Comparison of ENCODE assay signal across 10 cellular contexts in genomic region chr13:110305544-110305943, GRCh38. TPM values are rescaled to one million over a fixed set of nuclear protein-coding genes. Genes with fewer than 3 reads are reported as not detected.
DNase-seq lines count a peak whose midpoint lies in the region; ATAC-seq and TF ChIP-seq lines count a peak whose summit lies in the region.
"Had no signal": no experiment of that assay in that cellular context is flagged by ENCODE, and none has a peak within 500 bp of the region (broad histone marks: within the 10 kb centered on the region; RNA-seq: fewer than 3 reads in every experiment).

No MANE protein-coding gene starts in this region.

- H3K27ac Mint-ChIP-seq in endodermal cell: no peak overlapping the region
- H3K27ac Mint-ChIP-seq in activated CD4-positive, alpha-beta T cell treated with anti-CD3 and anti-CD28 coated beads for 36 hours: no peak overlapping the region

- H3K27me3 Mint-ChIP-seq in endodermal cell (ENCODE audit: insufficient read depth): peaks cover 4% of the 10 kb centered on the region
- H3K27me3 Mint-ChIP-seq in activated CD4-positive, alpha-beta T cell treated with anti-CD3 and anti-CD28 coated beads for 36 hours: peaks cover 67% of the 10 kb centered on the region

- POLR2A ChIA-PET in RWPE1 (lab: Yijun Ruan, JAX; ENCODE audit: low non-redundant PET): no interaction called here
- POLR2A ChIA-PET in activated CD4-positive, alpha-beta T cell treated with anti-CD3 and anti-CD28 coated beads for 36 hours (lab: Charles Lee): no interaction called here

- H3K4me3 Mint-ChIP-seq in endodermal cell: peak overlapping the region; percentile 93
- no peak overlapping the region for H3K4me3 Mint-ChIP-seq in activated CD4-positive, alpha-beta T cell treated with anti-CD3 and anti-CD28 coated beads for 36 hours
- H3K4me3 Mint-ChIP-seq: central memory CD8-positive, alpha-beta T cell had no signal

- H3K4me1 ChIP-seq in endodermal cell (ENCODE audit: control insufficient read depth, insufficient read depth, low read length) (peaks cover 33% of the 10 kb centered on the region), muscle layer of colon (ENCODE audit: insufficient read depth, low read length) (peaks cover 55% of the 10 kb centered on the region), tibial artery (peaks cover 0 to 63% (median 41%) of the 10 kb centered on the region in 4 donors)

- H3K27me3 ChIP-seq in endodermal cell (ENCODE audit: control insufficient read depth, insufficient read depth, low read length, poor library complexity, severe bottlenecking): no peaks in the 10 kb centered on the region
- H3K27me3 ChIP-seq in muscle layer of colon (ENCODE audit: control insufficient read depth in 1 of 2, insufficient read depth in 2 of 2, low read length in 2 of 2): no peaks in the 10 kb centered on the region
- H3K27me3 ChIP-seq in tibial artery: no peaks in the 10 kb centered on the region

- ATAC-seq in HG02623 (IDR thresholded peaks at IDR 0.05; ENCODE audit: unreplicated experiment) (no peak), esophagus mucosa (no peak)
- no peak for ATAC-seq in activated CD4-positive, alpha-beta T cell treated with anti-CD3 and anti-CD28 coated beads for 36 hours

- peaks cover 49% of the 10 kb centered on the region for H3K36me3 ChIP-seq in endodermal cell (ENCODE audit: control insufficient read depth, insufficient read depth, low read length)
- peaks cover 6% of the 10 kb centered on the region for H3K36me3 ChIP-seq in muscle layer of colon (ENCODE audit: insufficient read depth, low read length)
- H3K36me3 ChIP-seq in tibial artery: peaks cover 0 to 10% (median 0%) of the 10 kb centered on the region in 3 donors

- intact Hi-C loops in tibial artery (cut with DNase I; ENCODE audit: low total_unique reads): loop anchor here (10.0 kb wide), 1 partner anchor 81 kb away; no protein-coding TSS in a partner anchor
- intact Hi-C loops in activated CD4-positive, alpha-beta T cell treated with anti-CD3 and anti-CD28 coated beads for 36 hours (cut with DNase I, micrococcal nuclease): loop anchor here in 1 of 2 experiments (5.0 kb wide), 1 partner anchor 117 kb away; no protein-coding TSS in a partner anchor

- DNase-seq in RWPE1 (ENCODE audit: low spot score) (no peak), endodermal cell (no peak), tibial artery (no peak), NK-92 (lab: John Stamatoyannopoulos, UW; ENCODE audit: unreplicated experiment) (no peak)
- DNase-seq in activated CD4-positive, alpha-beta T cell treated with anti-CD3 and anti-CD28 coated beads for 36 hours: no peak
- DNase-seq: activated T-cell treated with anti-CD3 and anti-CD28 coated beads, Interleukin-2, amount 50 U/mL, for 1 hour had no signal

- H3K4me1 Mint-ChIP-seq in endodermal cell: peaks cover 65% of the 10 kb centered on the region
- peaks cover 14% of the 10 kb centered on the region for H3K4me1 Mint-ChIP-seq in activated CD4-positive, alpha-beta T cell treated with anti-CD3 and anti-CD28 coated beads for 36 hours

- H3K4me3 ChIP-seq in endodermal cell (ENCODE audit: low read length) (peak overlapping the region; percentile 92), muscle layer of colon (ENCODE audit: low read depth in 1 of 2, low read length in 2 of 2) (peak overlapping the region; percentile 79 to 81), tibial artery (peak overlapping the region; percentile 79 to 97)

- CTCF ChIA-PET in RWPE1 (lab: Yijun Ruan, JAX): interaction anchor here (1.3 kb wide), 1 partner anchor 58 kb away, joined by 3 read pairs; no protein-coding TSS in a partner anchor
- CTCF ChIA-PET in activated CD4-positive, alpha-beta T cell treated with anti-CD3 and anti-CD28 coated beads for 36 hours (lab: Charles Lee): no interaction called here

- TF ChIP-seq CTCF in RWPE1 (conservative IDR thresholded peaks at IDR 0.05; ENCODE audit: low read depth) (no peak), endodermal cell (conservative IDR thresholded peaks at IDR 0.05) (no peak), tibial artery (IDR thresholded peaks at IDR 0.05) (no peak)

- H3K27ac ChIP-seq in RWPE1: peak overlapping the region; percentile 82
- no peak overlapping the region for H3K27ac ChIP-seq in endodermal cell (ENCODE audit: low read depth, low read length)
- H3K27ac ChIP-seq in muscle layer of colon (ENCODE audit: low read depth, low read length): peak overlapping the region; percentile 96
- peak overlapping the region; percentile 96 to 99 for H3K27ac ChIP-seq in tibial artery

- peak overlapping the region; percentile 82 for H3K9ac ChIP-seq in endodermal cell (ENCODE audit: extremely low read depth, low read length, poor library complexity, severe bottlenecking)
- peak overlapping the region; percentile 77 for H3K9ac ChIP-seq in muscle layer of colon (ENCODE audit: low read length)

- no peaks in the 10 kb centered on the region for H3K9me3 ChIP-seq in endodermal cell (ENCODE audit: control insufficient read depth, low read length)
- no peaks in the 10 kb centered on the region for H3K9me3 ChIP-seq in muscle layer of colon (ENCODE audit: low read length)
- H3K9me3 ChIP-seq in tibial artery: no peaks in the 10 kb centered on the region

- 44 to 100% methylated on average over 1 to 2 of the region's 2 CpGs for WGBS in endodermal cell (ENCODE audit: insufficient coverage in 1 of 2, insufficient read length in 1 of 2), 2 experiments

- peaks cover 56% of the 10 kb centered on the region for H3K36me3 Mint-ChIP-seq in endodermal cell (ENCODE audit: low read depth)
- H3K36me3 Mint-ChIP-seq in activated CD4-positive, alpha-beta T cell treated with anti-CD3 and anti-CD28 coated beads for 36 hours (ENCODE audit: low read depth): no peaks in the 10 kb centered on the region

- H3K9me3 Mint-ChIP-seq in endodermal cell: no peaks in the 10 kb centered on the region
- H3K9me3 Mint-ChIP-seq in activated CD4-positive, alpha-beta T cell treated with anti-CD3 and anti-CD28 coated beads for 36 hours (ENCODE audit: low read depth): no peaks in the 10 kb centered on the region
- H3K9me3 Mint-ChIP-seq: central memory CD8-positive, alpha-beta T cell had no signal

RNA-seq across cellular contexts. Expression of gene COL4A1, which starts 1.4 kb away (rescaled TPM):
- 100 to 1,000 TPM; 702 to 764 TPM for total RNA-seq in endodermal cell
- polyA plus RNA-seq in endodermal cell (2013, experiment 1 of 2): 174 TPM
- polyA plus RNA-seq in endodermal cell (2013, experiment 2 of 2): 194 TPM
- total RNA-seq in esophagus mucosa: 27.5 TPM
- under 1 TPM in 1 of 2 experiments, not detected in 1; 0.14 TPM for total RNA-seq in activated CD4-positive, alpha-beta T cell treated with anti-CD3 and anti-CD28 coated beads for 36 hours

RNA-seq across cellular contexts. Expression of gene COL4A2, which starts 1.5 kb away (rescaled TPM):
- total RNA-seq in endodermal cell: 100 to 1,000 TPM; 388 to 398 TPM
- polyA plus RNA-seq in endodermal cell (2013, experiment 1 of 2): 216 TPM
- polyA plus RNA-seq in endodermal cell (2013, experiment 2 of 2): 219 TPM
- total RNA-seq in esophagus mucosa: 30.8 TPM
- not detected for total RNA-seq in activated CD4-positive, alpha-beta T cell treated with anti-CD3 and anti-CD28 coated beads for 36 hours

Comparison
In these comparisons a context has a peak if more than half of its experiments do, and no peak if none do; other contexts are left out.
1. RNA of gene COL4A1, which starts 1.4 kb away (total RNA-seq): 702 to 764 TPM in endodermal cell and 27.5 TPM in esophagus mucosa (single experiment); 0.14 TPM in activated CD4-positive, alpha-beta T cell treated with anti-CD3 and anti-CD28 coated beads for 36 hours; every median in the first group is over 10 times any median in the second.
2. RNA of gene COL4A2, which starts 1.5 kb away (total RNA-seq): 388 to 398 TPM in endodermal cell and 30.8 TPM in esophagus mucosa (single experiment); not detected in activated CD4-positive, alpha-beta T cell treated with anti-CD3 and anti-CD28 coated beads for 36 hours; every median in the first group is over 10 times any median in the second.
3. Peak in every context shown above with its lines, with median percentiles within 50 percentile points of each other: H3K4me3 ChIP-seq.